ENCODE assay signal across 14 cellular contexts in the genomic region with DNA sequence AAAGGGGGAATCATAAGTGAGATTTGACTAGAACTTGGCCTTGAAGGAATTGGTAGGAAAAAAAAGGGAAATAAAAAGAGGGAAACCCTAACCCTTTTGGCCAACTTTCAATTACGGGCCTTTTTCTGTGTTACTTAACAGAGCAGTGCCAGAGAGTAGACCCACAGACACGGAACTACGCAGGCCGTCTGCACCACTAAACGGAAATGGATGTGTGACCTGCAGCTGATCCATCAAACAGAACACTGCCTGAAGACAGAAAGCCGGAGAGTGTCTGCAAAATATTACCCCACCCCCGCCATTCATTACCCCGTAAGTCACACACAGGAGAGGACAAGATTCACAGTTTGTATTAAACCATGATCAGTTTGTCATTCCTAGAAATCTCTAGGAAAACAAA.
"Had no signal": no experiment of that assay in that cellular context is flagged by ENCODE, and none has a peak within 500 bp of the region (broad histone marks: within the 10 kb centered on the region; RNA-seq: fewer than 3 reads in every experiment).

No MANE protein-coding gene starts in this region.

- ATAC-seq: activated CD4-positive, alpha-beta T cell treated with anti-CD3 and anti-CD28 coated beads for 36 hours; activated T-helper 17 cell treated with anti-CD3 and anti-CD28 coated beads, Interleukin-2, amount 50 U/mL, for 72 hours; heart right ventricle; pancreas had no signal

- DNase-seq: activated CD4-positive, alpha-beta T cell treated with anti-CD3 and anti-CD28 coated beads for 36 hours; activated naive CD4-positive, alpha-beta T cell treated with anti-CD3 and anti-CD28 coated beads for 36 hours; colonic mucosa; heart right ventricle; left ventricle myocardium inferior; pancreas; stimulated activated CD4-positive, alpha-beta T cell treated with anti-CD3 and anti-CD28 coated beads, Interleukin-15, amount 100 ng/mL, for 24 hours; stimulated activated CD4-positive, alpha-beta T cell treated with anti-CD3 and anti-CD28 coated beads, Interleukin-4, amount 100 ng/mL, for 24 hours; T-helper 9 cell had no signal

- H3K27me3 Mint-ChIP-seq: activated T-helper 17 cell treated with anti-CD3 and anti-CD28 coated beads, Interleukin-2, amount 50 U/mL, for 72 hours; stimulated activated naive CD8-positive, alpha-beta T cell treated with anti-CD3 and anti-CD28 coated beads, Interleukin-15, Interleukin-2, amounts not matched to agents 100 ng/mL and 50 ng/mL, for 24 hours had no signal

- H3K4me1 Mint-ChIP-seq: activated CD4-positive, alpha-beta T cell treated with anti-CD3 and anti-CD28 coated beads for 36 hours; activated T-helper 17 cell treated with anti-CD3 and anti-CD28 coated beads, Interleukin-2, amount 50 U/mL, for 72 hours had no signal

- H3K9me3 Mint-ChIP-seq: activated naive CD4-positive, alpha-beta T cell treated with anti-CD3 and anti-CD28 coated beads for 36 hours; activated T-helper 17 cell treated with anti-CD3 and anti-CD28 coated beads, Interleukin-2, amount 50 U/mL, for 72 hours had no signal

- H3K36me3 ChIP-seq: cardiac muscle cell, colonic mucosa, heart right ventricle, left ventricle myocardium inferior, neural progenitor cell, pancreas, upper lobe of left lung had no signal

- H3K9me3 ChIP-seq: colonic mucosa, pancreas, upper lobe of left lung had no signal

- H3K27ac Mint-ChIP-seq: activated CD4-positive, alpha-beta T cell treated with anti-CD3 and anti-CD28 coated beads for 36 hours; activated naive CD4-positive, alpha-beta T cell treated with anti-CD3 and anti-CD28 coated beads for 36 hours; activated T-helper 17 cell treated with anti-CD3 and anti-CD28 coated beads, Interleukin-2, amount 50 U/mL, for 72 hours; stimulated activated naive CD8-positive, alpha-beta T cell treated with anti-CD3 and anti-CD28 coated beads, Interleukin-15, Interleukin-2, amounts not matched to agents 100 ng/mL and 50 ng/mL, for 24 hours had no signal

- H3K4me3 Mint-ChIP-seq: activated CD4-positive, alpha-beta T cell treated with anti-CD3 and anti-CD28 coated beads for 36 hours; activated naive CD4-positive, alpha-beta T cell treated with anti-CD3 and anti-CD28 coated beads for 36 hours; activated T-helper 17 cell treated with anti-CD3 and anti-CD28 coated beads, Interleukin-2, amount 50 U/mL, for 72 hours; neural progenitor cell; stimulated activated naive CD8-positive, alpha-beta T cell treated with anti-CD3 and anti-CD28 coated beads, Interleukin-15, Interleukin-2, amounts not matched to agents 100 ng/mL and 50 ng/mL, for 24 hours had no signal

- H3K4me1 ChIP-seq: colonic mucosa, left ventricle myocardium inferior, neural progenitor cell, pancreas, upper lobe of left lung had no signal

- H3K36me3 Mint-ChIP-seq: neural progenitor cell had no signal

- H3K4me3 ChIP-seq: cardiac muscle cell, colonic mucosa, heart right ventricle, left ventricle myocardium inferior, neural progenitor cell, pancreas, upper lobe of left lung had no signal

- H3K27me3 ChIP-seq: cardiac muscle cell, colonic mucosa, neural progenitor cell, pancreas, upper lobe of left lung had no signal

- H3K27ac ChIP-seq: cardiac muscle cell, colonic mucosa, heart right ventricle, left ventricle myocardium inferior, neural progenitor cell, pancreas, upper lobe of left lung had no signal
